20 cellular contexts compared by ENCODE assay signal in genomic region chr17:7538891-7539290, GRCh38.
"Had no signal": no experiment of that assay in that cellular context is flagged by ENCODE, and none has a peak within 500 bp of the region (broad histone marks: within the 10 kb centered on the region; RNA-seq: fewer than 3 reads in every experiment).

No MANE protein-coding gene starts in this region.

- DNase-seq: activated CD4-positive, alpha-beta T cell treated with anti-CD3 and anti-CD28 coated beads for 4 hours; activated CD8-positive, alpha-beta memory T cell treated with anti-CD3 and anti-CD28 coated beads, Interleukin-2, amount 50 U/mL, for 4 hours; activated CD8-positive, alpha-beta T cell treated with anti-CD3 and anti-CD28 coated beads, Interleukin-2, amount 10 ng/mL, durations not matched to agents 7 days and 5 days; activated effector memory CD4-positive, alpha-beta T cell treated with anti-CD3 and anti-CD28 coated beads, Interleukin-2, amount 50 U/mL, for 16 hours; activated T-cell treated with anti-CD3 and anti-CD28 coated beads, Interleukin-2, amount 50 U/mL, for 48 hours; adrenal gland; effector memory CD4-positive, alpha-beta T cell; foreskin melanocyte; head of caudate nucleus; immature natural killer cell; midbrain; pancreas; retina; stimulated activated CD4-positive, alpha-beta T cell treated with anti-CD3 and anti-CD28 coated beads, Interleukin-2, amount 100 ng/mL, for 48 hours; stimulated activated naive B cell treated with anti-CD40 and anti-IgM and Interleukin-4, amounts not matched to agents 10 μg/mL and 1 μg/mL and 100 μg/mL, for 72 hours; thyroid gland had no signal

- ATAC-seq: activated CD8-positive, alpha-beta T cell treated with anti-CD3 and anti-CD28 coated beads, Interleukin-2, amount 10 ng/mL, durations not matched to agents 7 days and 5 days; pancreas; stimulated activated naive B cell treated with anti-CD40 and anti-IgM and Interleukin-4, amounts not matched to agents 10 μg/mL and 1 μg/mL and 100 μg/mL, for 72 hours; WTC11 had no signal

- H3K27me3 Mint-ChIP-seq: activated naive CD4-positive, alpha-beta T cell treated with anti-CD3 and anti-CD28 coated beads, Interleukin-2, amount 50 U/mL, for 24 hours had no signal

- H3K27ac Mint-ChIP-seq: activated CD8-positive, alpha-beta T cell treated with anti-CD3 and anti-CD28 coated beads, Interleukin-2, amount 10 ng/mL, durations not matched to agents 7 days and 5 days; activated naive CD4-positive, alpha-beta T cell treated with anti-CD3 and anti-CD28 coated beads, Interleukin-2, amount 50 U/mL, for 24 hours; brain; immature natural killer cell; stimulated activated naive B cell treated with anti-CD40 and anti-IgM and Interleukin-4, amounts not matched to agents 10 μg/mL and 1 μg/mL and 100 μg/mL, for 72 hours; WTC11 had no signal

- H3K36me3 Mint-ChIP-seq: activated naive CD4-positive, alpha-beta T cell treated with anti-CD3 and anti-CD28 coated beads, Interleukin-2, amount 50 U/mL, for 24 hours; brain; immature natural killer cell; stimulated activated naive B cell treated with anti-CD40 and anti-IgM and Interleukin-4, amounts not matched to agents 10 μg/mL and 1 μg/mL and 100 μg/mL, for 72 hours; WTC11 had no signal

- H3K9me3 Mint-ChIP-seq: activated naive CD4-positive, alpha-beta T cell treated with anti-CD3 and anti-CD28 coated beads, Interleukin-2, amount 50 U/mL, for 24 hours; central memory CD8-positive, alpha-beta T cell had no signal

- H3K4me1 Mint-ChIP-seq: activated naive CD4-positive, alpha-beta T cell treated with anti-CD3 and anti-CD28 coated beads, Interleukin-2, amount 50 U/mL, for 24 hours; brain; central memory CD8-positive, alpha-beta T cell; immature natural killer cell; WTC11 had no signal

- H3K4me3 Mint-ChIP-seq: activated CD8-positive, alpha-beta T cell treated with anti-CD3 and anti-CD28 coated beads, Interleukin-2, amount 10 ng/mL, durations not matched to agents 7 days and 5 days; activated naive CD4-positive, alpha-beta T cell treated with anti-CD3 and anti-CD28 coated beads, Interleukin-2, amount 50 U/mL, for 24 hours; brain; central memory CD8-positive, alpha-beta T cell; immature natural killer cell; stimulated activated naive B cell treated with anti-CD40 and anti-IgM and Interleukin-4, amounts not matched to agents 10 μg/mL and 1 μg/mL and 100 μg/mL, for 72 hours; WTC11 had no signal
